ENCODE assay signal across 16 cellular contexts in the genomic region with DNA sequence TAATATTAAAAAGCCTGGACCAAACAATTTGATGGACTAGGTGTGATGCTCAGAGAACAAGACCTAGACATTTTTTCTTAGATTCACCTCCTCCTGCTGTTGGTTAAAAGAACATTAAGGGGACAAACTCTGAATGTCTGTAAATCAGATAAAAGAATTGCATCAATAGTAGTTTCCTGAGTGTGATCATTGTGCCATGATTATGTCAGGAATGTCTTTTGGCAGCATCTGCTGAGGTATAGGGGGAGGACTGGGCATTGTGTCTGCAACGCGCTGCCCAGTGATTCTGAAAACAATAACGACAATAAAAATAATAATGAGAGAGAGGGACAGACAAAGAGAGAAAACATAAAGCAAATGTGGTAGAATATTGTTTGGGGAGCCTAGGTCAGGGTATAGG. TPM values are rescaled to one million over a fixed set of nuclear protein-coding genes. Genes with fewer than 3 reads are reported as not detected.
DNase-seq lines count a peak whose midpoint lies in the region; ATAC-seq and TF ChIP-seq lines count a peak whose summit lies in the region.
"Had no signal": no experiment of that assay in that cellular context is flagged by ENCODE, and none has a peak within 500 bp of the region (broad histone marks: within the 10 kb centered on the region; RNA-seq: fewer than 3 reads in every experiment).

No MANE protein-coding gene starts in this region.

- DNase-seq in Daoy (ENCODE audit: low read depth) (peak; percentile 52), HFFc6 (peak; percentile 27), glomerular visceral epithelial cell (ENCODE audit: extremely low spot score) (peak; percentile 5), left lobe of liver (ENCODE audit: low spot score) (no peak), heart left ventricle (no peak), NCI-H187 treated with DMSO at 0.1 percent for 48 hours (lab: John Stamatoyannopoulos, UW) (no peak)
- no peak for DNase-seq in activated naive CD8-positive, alpha-beta T cell treated with anti-CD3 and anti-CD28 coated beads for 36 hours
- DNase-seq: activated CD8-positive, alpha-beta memory T cell treated with anti-CD3 and anti-CD28 coated beads for 24 hours; activated effector memory CD4-positive, alpha-beta T cell treated with anti-CD3 and anti-CD28 coated beads, Interleukin-2, amount 50 U/mL, for 16 hours; body of pancreas; esophagus squamous epithelium; H9; PC-9; right lobe of liver had no signal

- no peaks in the 10 kb centered on the region for H3K36me3 Mint-ChIP-seq in HFFc6 (ENCODE audit: low read depth)
- H3K36me3 Mint-ChIP-seq in activated naive CD8-positive, alpha-beta T cell treated with anti-CD3 and anti-CD28 coated beads for 36 hours = no peaks in the 10 kb centered on the region
- H3K36me3 Mint-ChIP-seq: IgD-negative memory B cell had no signal

- peak overlapping the region; percentile 85 for H3K27ac Mint-ChIP-seq in HFFc6
- peak overlapping the region; percentile 84 for H3K27ac Mint-ChIP-seq in activated naive CD8-positive, alpha-beta T cell treated with anti-CD3 and anti-CD28 coated beads for 36 hours
- H3K27ac Mint-ChIP-seq: H9, IgD-negative memory B cell had no signal

- peaks cover 0 to 2% (median 0%) of the 10 kb centered on the region in 9 donors for H3K27me3 ChIP-seq in heart left ventricle
- H3K27me3 ChIP-seq: body of pancreas, esophagus squamous epithelium, right lobe of liver had no signal

- H3K4me1 ChIP-seq in heart left ventricle = no peaks in the 10 kb centered on the region
- H3K4me1 ChIP-seq: body of pancreas, esophagus squamous epithelium, right lobe of liver had no signal

- no peak overlapping the region for H3K4me3 ChIP-seq in heart left ventricle
- H3K4me3 ChIP-seq: body of pancreas, esophagus squamous epithelium, PC-9, right lobe of liver had no signal

- intact Hi-C loops in heart left ventricle (cut with DNase I) = no loop called here

- ATAC-seq in left lobe of liver (no peak), heart left ventricle (no peak)
- ATAC-seq: body of pancreas had no signal

- H3K4me1 Mint-ChIP-seq in HFFc6 (ENCODE audit: low read depth) = peaks cover 33% of the 10 kb centered on the region
- H3K4me1 Mint-ChIP-seq in activated naive CD8-positive, alpha-beta T cell treated with anti-CD3 and anti-CD28 coated beads for 36 hours = peaks cover 46% of the 10 kb centered on the region

- H3K27ac ChIP-seq in heart left ventricle = no peak overlapping the region
- H3K27ac ChIP-seq: body of pancreas, esophagus squamous epithelium, PC-9, right lobe of liver had no signal

- 51 to 66% (median 60%) methylated on average over 3 of the region's 3 CpGs for whole genome bisulfite sequencing in heart left ventricle, 4 donors

- TF ChIP-seq POLR2A in heart left ventricle (IDR thresholded peaks at IDR 0.05) = no peak

- peaks cover 4% of the 10 kb centered on the region; the same call in 1 of the 2 replicates for H3K27me3 Mint-ChIP-seq in HFFc6 (ENCODE audit: insufficient read depth)
- H3K27me3 Mint-ChIP-seq in activated naive CD8-positive, alpha-beta T cell treated with anti-CD3 and anti-CD28 coated beads for 36 hours = peaks cover 10% of the 10 kb centered on the region
- H3K27me3 Mint-ChIP-seq: IgD-negative memory B cell had no signal

- no peaks in the 10 kb centered on the region for H3K9me3 ChIP-seq in heart left ventricle
- H3K9me3 ChIP-seq: body of pancreas, esophagus squamous epithelium, right lobe of liver had no signal

- peak overlapping the region; percentile 62 for H3K4me3 Mint-ChIP-seq in HFFc6
- H3K4me3 Mint-ChIP-seq in activated naive CD8-positive, alpha-beta T cell treated with anti-CD3 and anti-CD28 coated beads for 36 hours = no peak overlapping the region
- H3K4me3 Mint-ChIP-seq: H9, IgD-negative memory B cell had no signal

- no peaks in the 10 kb centered on the region for H3K9me3 Mint-ChIP-seq in HFFc6
- H3K9me3 Mint-ChIP-seq in activated naive CD8-positive, alpha-beta T cell treated with anti-CD3 and anti-CD28 coated beads for 36 hours = no peaks in the 10 kb centered on the region
- H3K9me3 Mint-ChIP-seq: H9, IgD-negative memory B cell had no signal

- TF ChIP-seq CTCF in HFFc6 (IDR thresholded peaks at IDR 0.05) = no peak
- no peak for TF ChIP-seq CTCF in heart left ventricle (IDR thresholded peaks at IDR 0.05)

- H3K36me3 ChIP-seq in heart left ventricle = no peaks in the 10 kb centered on the region
- H3K36me3 ChIP-seq: esophagus squamous epithelium, right lobe of liver had no signal

RNA-seq across cellular contexts. Expression of a gene that starts 6.9 kb away (rescaled TPM):
- 0.91 and 0.95 TPM in 2 replicates for total RNA-seq in Daoy (2014; rRNA removed; shearing (Covaris generic))
- under 1 TPM in 1 of 6 experiments, not detected in 5; 0.14 TPM for total RNA-seq in HFFc6 (2021; fragmentation: NEBNext Ultra II Directional; extraction: Animal tissue kit (Norgen Biotek cat#: 25700))
- total RNA-seq in activated naive CD8-positive, alpha-beta T cell treated with anti-CD3 and anti-CD28 coated beads for 36 hours = 1 to 10 TPM; 1.0 to 1.1 TPM
- total RNA-seq in left lobe of liver = not detected
- total RNA-seq in heart left ventricle = under 1 TPM in 1 of 9 donors, not detected in 8; 0.27 TPM
- polyA plus RNA-seq in heart left ventricle = under 1 TPM in 1 of 2 donors, not detected in 1; 0.03 TPM
- total RNA-seq: H9, right lobe of liver had no signal
- polyA plus RNA-seq: IgD-negative memory B cell had no signal

RNA-seq across cellular contexts. Expression of a gene that starts 13.3 kb away (rescaled TPM):
- not detected in 2 replicates for total RNA-seq in Daoy (2014; rRNA removed; shearing (Covaris generic))
- total RNA-seq in HFFc6 (2021; fragmentation: NEBNext Ultra II Directional; extraction: Animal tissue kit (Norgen Biotek cat#: 25700)) = 1 to 10 TPM in 4 of 6 experiments, not detected in 2; 1.1 to 2.1 (median 1.7) TPM
- under 1 TPM in 1 of 2 experiments, not detected in 1; 0.54 TPM for total RNA-seq in activated naive CD8-positive, alpha-beta T cell treated with anti-CD3 and anti-CD28 coated beads for 36 hours
- total RNA-seq in left lobe of liver = not detected
- total RNA-seq in heart left ventricle = not detected
- polyA plus RNA-seq in heart left ventricle = not detected
- total RNA-seq: body of pancreas, esophagus squamous epithelium, H9, right lobe of liver, temporal lobe had no signal
- polyA plus RNA-seq: IgD-negative memory B cell had no signal

RNA-seq across cellular contexts. Expression of a gene that starts 46.8 kb away (rescaled TPM):
- total RNA-seq in Daoy (2014; rRNA removed; shearing (Covaris generic)) = 47.3 and 50.8 TPM in 2 replicates
- total RNA-seq in HFFc6 (2021; fragmentation: NEBNext Ultra II Directional; extraction: Animal tissue kit (Norgen Biotek cat#: 25700)) = 10 to 100 TPM; 14.3 to 26.5 (median 22.6) TPM
- 10 to 100 TPM; 45.3 to 51.1 TPM for total RNA-seq in activated naive CD8-positive, alpha-beta T cell treated with anti-CD3 and anti-CD28 coated beads for 36 hours
- total RNA-seq in left lobe of liver = 8.1 TPM
- 10 to 100 TPM in 8 of 9 donors, 1 to 10 TPM in 1; 5.8 to 33.2 (median 18.8) TPM for total RNA-seq in heart left ventricle
- 10 to 100 TPM; 17.3 to 23.5 TPM for polyA plus RNA-seq in heart left ventricle

Comparison
In these comparisons a context has a peak if more than half of its experiments do, and no peak if none do; other contexts are left out.
1. DNase-seq: peak in Daoy (single experiment), HFFc6 (single experiment) and glomerular visceral epithelial cell (single experiment); none in activated naive CD8-positive, alpha-beta T cell treated with anti-CD3 and anti-CD28 coated beads for 36 hours (single experiment), left lobe of liver (single experiment), heart left ventricle (0 of 5) and NCI-H187 treated with DMSO at 0.1 percent for 48 hours (single experiment).